ENCODE assay signal across 21 cellular contexts in the genomic region with DNA sequence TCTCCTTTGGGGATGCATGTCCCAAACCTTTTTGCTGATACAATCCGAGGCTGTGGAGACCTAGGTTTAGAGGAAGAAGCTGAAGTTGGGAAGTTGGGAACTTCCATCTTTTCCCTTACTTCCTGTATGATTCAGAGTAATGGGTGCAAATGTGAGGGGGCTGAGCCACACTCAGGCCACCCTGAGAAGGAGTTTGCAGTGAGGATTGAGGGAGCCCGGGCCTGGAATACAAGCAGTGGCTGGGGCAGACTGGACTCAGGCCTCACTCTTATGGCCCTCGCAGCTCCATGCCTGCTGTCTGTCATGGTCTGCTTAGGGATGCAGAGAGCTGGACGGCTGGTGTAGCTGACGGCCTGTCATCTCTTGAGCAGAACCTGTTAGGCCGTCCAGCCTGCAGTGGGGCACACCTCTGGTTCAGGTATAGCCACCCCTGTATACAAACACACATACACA.
"Had no signal": no experiment of that assay in that cellular context is flagged by ENCODE, and none has a peak within 500 bp of the region (broad histone marks: within the 10 kb centered on the region; RNA-seq: fewer than 3 reads in every experiment).

No MANE protein-coding gene starts in this region.

- H3K9ac ChIP-seq: neural progenitor cell had no signal

- H3K27me3 ChIP-seq: colonic mucosa, heart right ventricle, neural progenitor cell, ovary had no signal

- H2AFZ ChIP-seq: neural progenitor cell had no signal

- H3K4me1 ChIP-seq: colonic mucosa, neural progenitor cell, prostate gland had no signal

- H3K4me2 ChIP-seq: neural progenitor cell had no signal

- H3K4me3 ChIP-seq: colonic mucosa, heart right ventricle, lower lobe of right lung, neural progenitor cell, ovary, prostate gland had no signal

- DNase-seq: activated CD4-positive, alpha-beta T cell treated with anti-CD3 and anti-CD28 coated beads for 36 hours; activated CD4-positive, alpha-beta T cell treated with anti-CD3 and anti-CD28 coated beads, Interleukin-2, amount 50 U/mL, for 4 hours; activated CD8-positive, alpha-beta memory T cell treated with anti-CD3 and anti-CD28 coated beads for 24 hours; activated CD8-positive, alpha-beta memory T cell treated with anti-CD3 and anti-CD28 coated beads, Interleukin-2, amount 50 U/mL, for 4 hours; activated naive CD4-positive, alpha-beta T cell; activated T-cell treated with anti-CD3 and anti-CD28 coated beads, Interleukin-2, amount 50 U/mL, for 24 hours; colonic mucosa; endodermal cell; heart right ventricle; lower lobe of right lung; naive thymus-derived CD4-positive, alpha-beta T cell; ovary; stimulated activated CD4-positive, alpha-beta T cell treated with anti-CD3 and anti-CD28 coated beads, Interleukin-2, amount 100 ng/mL, for 24 hours; T1000; trophoblast cell had no signal

- H3K27ac ChIP-seq: colonic mucosa, lower lobe of right lung, neural progenitor cell, ovary, prostate gland had no signal

- H3K9me3 ChIP-seq: colonic mucosa, heart right ventricle, lower lobe of right lung, ovary, prostate gland had no signal

- ATAC-seq: activated CD4-positive, alpha-beta T cell treated with anti-CD3 and anti-CD28 coated beads for 36 hours; heart right ventricle; lower lobe of right lung; naive thymus-derived CD4-positive, alpha-beta T cell; stimulated activated memory B cell treated with anti-CD40 and anti-IgM and Interleukin-4, amounts not matched to agents 10 μg/mL and 1 μg/mL and 100 μg/mL, for 72 hours; WTC11 had no signal

- FAIRE-seq: bronchial epithelial cell, keratinocyte had no signal

- H3K36me3 ChIP-seq: colonic mucosa, heart right ventricle, lower lobe of right lung, neural progenitor cell, ovary, prostate gland had no signal
